Comparison of ENCODE assay signal across 8 cellular contexts in genomic region chr6:31462026-31462963, GRCh38. TPM values are rescaled to one million over a fixed set of nuclear protein-coding genes. Genes with fewer than 3 reads are reported as not detected.
DNase-seq lines count a peak whose midpoint lies in the region; ATAC-seq and TF ChIP-seq lines count a peak whose summit lies in the region.

No MANE protein-coding gene starts in this region.

- no peak for TF ChIP-seq RAD21 in IMR-90 (IDR thresholded peaks at IDR 0.05; ENCODE audit: low read length)

- CTCF ChIA-PET in CD4-positive, alpha-beta memory T cell (lab: Charles Lee; ENCODE audit: partially characterized antibody), result interaction anchor here (0.8 to 1.7 kb wide), 5 partner anchors 10 to 333 kb away, joined by 3 to 5 read pairs (median 3); no protein-coding TSS in a partner anchor
- CTCF ChIA-PET in IMR-90 (lab: Yijun Ruan, JAX), result no interaction called here

- no peak overlapping the region for H2BK5ac ChIP-seq in IMR-90 (ENCODE audit: low read depth, low read length, poor library complexity, severe bottlenecking)

- no peak overlapping the region for H3K9ac ChIP-seq in IMR-90 (ENCODE audit: low read depth, low read length)

- 63% methylated on average over 2 of the region's 11 CpGs; no CpG with 5 or more reads in 1 of the 2 experiments for WGBS in IMR-90 (ENCODE audit: extremely low coverage in 2 of 2, insufficient read length in 1 of 2), 2 experiments

- no peak overlapping the region for H2AK9ac ChIP-seq in IMR-90 (replicated peaks; ENCODE audit: low read depth, low read length, poor library complexity)

- no peaks in the 10 kb centered on the region for H3K79me1 ChIP-seq in IMR-90 (ENCODE audit: low read depth in 1 of 2, low read length in 2 of 2)

- no TSS peak for BruUV-seq in IMR-90 (replicated peaks; lab: Mats Ljungman, UMichigan)

- no peaks in the 10 kb centered on the region for H3K9me3 ChIP-seq in CD4-positive, alpha-beta memory T cell (ENCODE audit: control insufficient read depth in 1 of 2, low read length in 2 of 2)
- H3K9me3 ChIP-seq in IMR-90 (ENCODE audit: control insufficient read depth, insufficient read depth, low read length), result no peaks in the 10 kb centered on the region

- intact Hi-C loops in CD4-positive, alpha-beta memory T cell (cut with micrococcal nuclease), result no loop called here
- intact Hi-C loops in IMR-90 (cut with micrococcal nuclease), result no loop called here
- intact Hi-C loops in dorsolateral prefrontal cortex (cut with DNase I), result no loop called here
- intact Hi-C loops in posterior cingulate gyrus (cut with DNase I), result no loop called here

- no peak overlapping the region for H3K56ac ChIP-seq in IMR-90 (ENCODE audit: extremely low read depth, insufficient read depth, low read length)

- H3K4me2 ChIP-seq in IMR-90 (ENCODE audit: low read depth, low read length), result no peak overlapping the region

- no peaks in the 10 kb centered on the region for H4K20me1 ChIP-seq in IMR-90 (ENCODE audit: insufficient read depth, low read length)

- dilution Hi-C loops in IMR-90 (cut with HindIII; ENCODE audit: low sequenced_read_pairs, unreplicated experiment), result no loop called here

- H3K9me1 ChIP-seq in IMR-90 (ENCODE audit: insufficient read depth, low read length), result no peaks in the 10 kb centered on the region

- H3K4me3 Mint-ChIP-seq in CD4-positive, alpha-beta memory T cell, result peak overlapping the region; percentile 97 to 100 (median 100)
- H3K4me3 Mint-ChIP-seq in nephron, result peak overlapping the region; percentile 55 to 76 (median 75)

- no peak overlapping the region for H3K4ac ChIP-seq in IMR-90 (ENCODE audit: low read depth, low read length)

- peaks cover 46% of the 10 kb centered on the region for H3K4me1 ChIP-seq in CD4-positive, alpha-beta memory T cell (ENCODE audit: insufficient read depth, low read length)
- no peaks in the 10 kb centered on the region for H3K4me1 ChIP-seq in IMR-90 (ENCODE audit: control insufficient read depth, insufficient read depth, low read length)

- H2AFZ ChIP-seq in IMR-90 (replicated peaks; ENCODE audit: low read length, poor library complexity), result peak overlapping the region; percentile 75

- peak overlapping the region; percentile 99 for H3K27ac ChIP-seq in CD4-positive, alpha-beta memory T cell (ENCODE audit: low read depth, low read length)
- no peak overlapping the region for H3K27ac ChIP-seq in IMR-90 (ENCODE audit: insufficient read depth, low read length)
- peak overlapping the region in 34 of 59 donors; percentile 2 to 81 (median 55) for H3K27ac ChIP-seq in dorsolateral prefrontal cortex

- peak overlapping the region; percentile 82 to 85 for H3K4me3 ChIP-seq in CD4-positive, alpha-beta memory T cell (ENCODE audit: low read length in 2 of 2)
- H3K4me3 ChIP-seq in IMR-90 (ENCODE audit: insufficient read depth, low read depth, low read length) (no peak overlapping the region), dorsolateral prefrontal cortex (peak overlapping the region; percentile 13 to 70 (median 53))

- H3K36me3 ChIP-seq in CD4-positive, alpha-beta memory T cell (ENCODE audit: insufficient read depth, low read length), result peaks cover 5% of the 10 kb centered on the region
- H3K36me3 ChIP-seq in IMR-90 (ENCODE audit: control insufficient read depth, insufficient read depth, low read length), result no peaks in the 10 kb centered on the region

- no peak overlapping the region for H2BK20ac ChIP-seq in IMR-90 (ENCODE audit: low read depth, low read length)

- H4K91ac ChIP-seq in IMR-90 (ENCODE audit: insufficient read depth, low read depth, low read length), result no peak overlapping the region

- no peak overlapping the region for H2BK15ac ChIP-seq in IMR-90 (ENCODE audit: low read depth, low read length)

- no peak overlapping the region for H4K5ac ChIP-seq in IMR-90 (ENCODE audit: low read depth, low read length)

- in situ Hi-C loops in IMR-90 (cut with MboI; ENCODE audit: low sequenced_read_pairs), result no loop called here

- TF ChIP-seq POLR2A in IMR-90 (IDR thresholded peaks at IDR 0.05; ENCODE audit: low read depth, low read length), result no peak

- H3K14ac ChIP-seq in IMR-90 (replicated peaks; ENCODE audit: low read depth, low read length), result no peak overlapping the region

- H3K27me3 ChIP-seq in CD4-positive, alpha-beta memory T cell (ENCODE audit: insufficient read depth, low read length), result no peaks in the 10 kb centered on the region
- H3K27me3 ChIP-seq in IMR-90 (ENCODE audit: control insufficient read depth, insufficient read depth, low read length), result peaks cover 32% of the 10 kb centered on the region
- H3K27me3 ChIP-seq in dorsolateral prefrontal cortex, result peaks cover 0 to 10% (median 0%) of the 10 kb centered on the region in 45 donors

- no peak overlapping the region for H4K8ac ChIP-seq in IMR-90 (ENCODE audit: low read depth in 2 of 2, low read length in 2 of 2)

- H2AK5ac ChIP-seq in IMR-90 (ENCODE audit: low read depth, low read length), result no peak overlapping the region

- no peak for DNase-seq in CD4-positive, alpha-beta memory T cell
- DNase-seq in IMR-90 (peak; percentile 55), dorsolateral prefrontal cortex (no peak), NCI-H774 (lab: John Stamatoyannopoulos, UW) (no peak), NCI-H1694 (lab: John Stamatoyannopoulos, UW) (no peak), posterior cingulate gyrus (no peak)

- peaks cover 39 to 64% (median 52%) of the 10 kb centered on the region in 4 donors for H3K4me1 Mint-ChIP-seq in CD4-positive, alpha-beta memory T cell
- no peaks in the 10 kb centered on the region for H3K4me1 Mint-ChIP-seq in nephron

- H3K18ac ChIP-seq in IMR-90 (ENCODE audit: low read depth, low read length), result no peak overlapping the region

- peak overlapping the region; percentile 99 to 100 (median 100) for H3K27ac Mint-ChIP-seq in CD4-positive, alpha-beta memory T cell
- H3K27ac Mint-ChIP-seq in nephron, result no peak overlapping the region

- no peaks in the 10 kb centered on the region for H3K27me3 Mint-ChIP-seq in CD4-positive, alpha-beta memory T cell
- peaks cover 40% of the 10 kb centered on the region for H3K27me3 Mint-ChIP-seq in nephron (ENCODE audit: low read depth)

- peaks cover 18 to 47% of the 10 kb centered on the region in 2 donors for H3K36me3 Mint-ChIP-seq in CD4-positive, alpha-beta memory T cell
- no peaks in the 10 kb centered on the region for H3K36me3 Mint-ChIP-seq in nephron (ENCODE audit: low read depth)

- H3K23ac ChIP-seq in IMR-90 (ENCODE audit: low read depth, low read length), result no peak overlapping the region

- ATAC-seq in IMR-90 (ENCODE audit: low read depth), result peak; percentile 72
- ATAC-seq in HG03025 (IDR thresholded peaks at IDR 0.05; ENCODE audit: low FRiP score, unreplicated experiment), result no peak

- TF ChIP-seq CTCF in IMR-90 (conservative IDR thresholded peaks at IDR 0.05; ENCODE audit: low read depth, low read length), result no peak
- no peak for TF ChIP-seq CTCF in dorsolateral prefrontal cortex (IDR thresholded peaks at IDR 0.05 in 54 of 56, conservative IDR thresholded peaks at IDR 0.05 in 2 of 56; ENCODE audit: low read depth in 1 of 56, partially characterized antibody in 56 of 56)
- no peak for TF ChIP-seq CTCF in nephron (IDR thresholded peaks at IDR 0.05; ENCODE audit: unreplicated experiment in 3 of 3)

- H2BK120ac ChIP-seq in IMR-90 (ENCODE audit: low read depth, low read length), result no peak overlapping the region

- H3K9me3 Mint-ChIP-seq in CD4-positive, alpha-beta memory T cell, result peaks cover 0 to 1% (median 0%) of the 10 kb centered on the region in 8 donors
- H3K9me3 Mint-ChIP-seq in nephron, result peaks cover 2% of the 10 kb centered on the region

- POLR2A ChIA-PET in CD4-positive, alpha-beta memory T cell (lab: Charles Lee; ENCODE audit: partially characterized antibody), result interaction anchor here (0.7 to 3.7 kb wide), 20 partner anchors 9 to 510 kb away, joined by 3 to 33 read pairs (median 4); partner anchors contain the start of genes BAG6, DDX39B, DXO and LTB
- POLR2A ChIA-PET in IMR-90 (lab: Charles Lee; ENCODE audit: unreplicated experiment), result no interaction called here

TF ChIP-seq in IMR-90, 13 proteins besides CTCF, POLR2A, EP300 and RAD21 (continues in another document):
- TF ChIP-seq RCOR1 (IDR thresholded peaks at IDR 0.05; ENCODE audit: insufficient replicate concordance, low read length) (no peak), ELK1 (IDR thresholded peaks at IDR 0.05; ENCODE audit: borderline replicate concordance, low read depth, low read length) (no peak), RFX5 (IDR thresholded peaks at IDR 0.05; ENCODE audit: low read depth, low read length) (no peak), FOS (IDR thresholded peaks at IDR 0.05; ENCODE audit: low read depth, low read length) (no peak), NFE2L2 (IDR thresholded peaks at IDR 0.05; ENCODE audit: low read depth, low read length) (no peak), SMC3 (IDR thresholded peaks at IDR 0.05; ENCODE audit: low read depth, low read length) (no peak), CEBPB (IDR thresholded peaks at IDR 0.05; ENCODE audit: low read depth, low read length) (no peak), MAFK (IDR thresholded peaks at IDR 0.05; ENCODE audit: low read depth, low read length) (no peak), MAZ (IDR thresholded peaks at IDR 0.05; ENCODE audit: borderline replicate concordance, low read depth, low read length) (no peak), CHD1 (IDR thresholded peaks at IDR 0.05; ENCODE audit: low read depth, low read length) (no peak)

RNA-seq across cellular contexts. Expression of gene MICB, which starts 35.6 kb away (rescaled TPM):
- 10 to 100 TPM; 21.4 to 26.3 TPM for total RNA-seq in CD4-positive, alpha-beta memory T cell
- 10 to 100 TPM in 1 of 2 donors, 1 to 10 TPM in 1; 8.0 to 11.5 TPM for polyA plus RNA-seq in CD4-positive, alpha-beta memory T cell
- 11.1 and 11.7 TPM in 2 replicates for total RNA-seq in IMR-90 (2012; rRNA removed)
- polyA plus RNA-seq in IMR-90 (2012; rRNA removed), result 9.6 and 9.9 TPM in 2 replicates
- polyA plus RNA-seq in IMR-90 (2012; cell fraction: cytosol; rRNA removed), result 4.5 and 6.4 TPM in 2 replicates
- 7.4 and 9.4 TPM in 2 replicates for polyA plus RNA-seq in IMR-90 (2012; cell fraction: nucleus; rRNA removed; ENCODE audit: low replicate concordance)
- 1 to 10 TPM in 84 of 120 experiments, under 1 TPM in 34, not detected in 2; 0.20 to 5.9 (median 1.4) TPM for total RNA-seq in dorsolateral prefrontal cortex

RNA-seq across cellular contexts. Expression of gene MICA, which starts 58.9 kb away (rescaled TPM):
- 10 to 100 TPM; 18.5 to 21.2 TPM for total RNA-seq in CD4-positive, alpha-beta memory T cell
- 1 to 10 TPM; 3.5 to 5.4 TPM for polyA plus RNA-seq in CD4-positive, alpha-beta memory T cell
- total RNA-seq in IMR-90 (2012; rRNA removed) (52.2 and 55.9 TPM in 2 replicates), dorsolateral prefrontal cortex (10 to 100 TPM in 30 of 120 experiments, 1 to 10 TPM in 90; 2.3 to 17.9 (median 7.9) TPM)
- 67.7 and 72.8 TPM in 2 replicates for polyA plus RNA-seq in IMR-90 (2012; rRNA removed)
- 42.3 and 47.1 TPM in 2 replicates for polyA plus RNA-seq in IMR-90 (2012; cell fraction: cytosol; rRNA removed)
- polyA plus RNA-seq in IMR-90 (2012; cell fraction: nucleus; rRNA removed; ENCODE audit: low replicate concordance), result 62.2 and 62.4 TPM in 2 replicates

Comparison
In these comparisons a context has a peak if more than half of its experiments do, and no peak if none do; other contexts are left out.
1. H3K27ac Mint-ChIP-seq: peak in CD4-positive, alpha-beta memory T cell (7 of 7); none in nephron (0 of 3).